In the genomic region with DNA sequence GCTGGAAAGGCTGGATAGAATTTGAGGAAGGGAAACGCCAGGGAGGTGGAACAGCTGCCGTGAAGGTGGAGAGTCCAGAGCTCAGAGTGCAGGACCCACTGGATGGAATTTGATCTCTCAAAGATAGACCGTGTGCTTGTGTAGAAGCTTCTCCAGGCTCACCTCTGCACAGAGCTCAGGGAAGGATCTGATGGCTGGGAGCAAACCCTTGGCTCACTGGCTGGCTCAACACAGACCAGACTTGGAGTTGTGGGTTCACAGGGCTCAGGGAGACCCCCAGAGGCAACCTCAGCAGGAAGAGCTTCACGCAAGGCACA, we compare ENCODE assay signal across 25 cellular contexts. TPM values are rescaled to one million over a fixed set of nuclear protein-coding genes. Genes with fewer than 3 reads are reported as not detected.
"Had no signal": no experiment of that assay in that cellular context is flagged by ENCODE, and none has a peak within 500 bp of the region (broad histone marks: within the 10 kb centered on the region; RNA-seq: fewer than 3 reads in every experiment).

No MANE protein-coding gene starts in this region.

- H3K79me2 ChIP-seq: parathyroid adenoma had no signal

- H3K4me3 Mint-ChIP-seq: dendritic cell treated with granulocyte-macrophage colony-stimulating factor and Interleukin-4, amounts not matched to agents 40 ng/mL and 50 ng/mL, for 4 days; effector memory CD8-positive, alpha-beta T cell; immature natural killer cell; memory B cell; mesothelial cell of epicardium; natural killer cell; type B pancreatic cell had no signal

- ATAC-seq: effector memory CD8-positive, alpha-beta T cell; gastroesophageal sphincter; left cardiac atrium; lower lobe of right lung; natural killer cell; sciatic nerve had no signal

- H3K36me3 Mint-ChIP-seq: immature natural killer cell, memory B cell, mesothelial cell of epicardium, natural killer cell, type B pancreatic cell had no signal

- H3K4me1 ChIP-seq: prostate gland had no signal

- H3K27ac Mint-ChIP-seq: dendritic cell treated with granulocyte-macrophage colony-stimulating factor and Interleukin-4, amounts not matched to agents 40 ng/mL and 50 ng/mL, for 4 days; effector memory CD8-positive, alpha-beta T cell; immature natural killer cell; memory B cell; mesothelial cell of epicardium; natural killer cell; type B pancreatic cell had no signal

- FAIRE-seq: colon had no signal

- H3K9me3 ChIP-seq: esophagus squamous epithelium, gastroesophageal sphincter, left ventricle myocardium inferior, lower lobe of right lung, prostate gland, thyroid gland had no signal

- H3K4me1 Mint-ChIP-seq: immature natural killer cell, natural killer cell had no signal

- H3K9me3 Mint-ChIP-seq: dendritic cell treated with granulocyte-macrophage colony-stimulating factor and Interleukin-4, amounts not matched to agents 40 ng/mL and 50 ng/mL, for 4 days; effector memory CD8-positive, alpha-beta T cell; immature natural killer cell; memory B cell; mesothelial cell of epicardium; natural killer cell; type B pancreatic cell had no signal

- H3K36me3 ChIP-seq: esophagus squamous epithelium, gastroesophageal sphincter, left ventricle myocardium inferior, lower lobe of right lung, prostate gland, thyroid gland had no signal

- H3K27ac ChIP-seq: esophagus squamous epithelium, gastroesophageal sphincter, left ventricle myocardium inferior, lower lobe of right lung, parathyroid adenoma, prostate gland, thyroid gland had no signal

- H3K4me3 ChIP-seq: esophagus squamous epithelium, gastroesophageal sphincter, left ventricle myocardium inferior, lower lobe of right lung, prostate gland, thyroid gland had no signal

- DNase-seq: effector memory CD8-positive, alpha-beta T cell; esophagus squamous epithelium; foreskin fibroblast; immature natural killer cell; left cardiac atrium; left ventricle myocardium inferior; lower lobe of right lung; natural killer cell; stimulated activated naive CD4-positive, alpha-beta T cell treated with Interleukin-2 at 50 U/mL for 16 hours; thyroid gland had no signal

- H3K27me3 ChIP-seq: thyroid gland had no signal

- H3K9ac ChIP-seq: parathyroid adenoma had no signal

RNA-seq across cellular contexts. Expression of gene GHRHR, which starts 26.0 kb away (rescaled TPM):
- total RNA-seq: epithelial cell of proximal tubule, esophagus squamous epithelium, gastroesophageal sphincter, left cardiac atrium, left ventricle myocardium inferior, lower lobe of right lung, mesothelial cell of epicardium, myocyte, natural killer cell, omental fat pad, renal cortical epithelial cell, skeletal muscle tissue had no signal
- polyA plus RNA-seq: immature natural killer cell, keratinocyte had no signal
